Comparison of ENCODE assay signal across 9 cellular contexts in genomic region chr15:78640840-78641733, GRCh38. TPM values are rescaled to one million over a fixed set of nuclear protein-coding genes. Genes with fewer than 3 reads are reported as not detected.
DNase-seq lines count a peak whose midpoint lies in the region; ATAC-seq and TF ChIP-seq lines count a peak whose summit lies in the region.
"Had no signal": no experiment of that assay in that cellular context is flagged by ENCODE, and none has a peak within 500 bp of the region (broad histone marks: within the 10 kb centered on the region; RNA-seq: fewer than 3 reads in every experiment).

Gene CHRNB4 (minus strand): TSS chr15:78641210. CDS start chr15:78641133, 77 bp downstream.

- H3K4me1 Mint-ChIP-seq in T-cell, result peaks cover 9 to 12% (median 10%) of the 10 kb centered on the region in 3 donors

- H3K9me3 Mint-ChIP-seq in T-cell, result no peaks in the 10 kb centered on the region

- DNase-seq in GM12865 (ENCODE audit: low read depth) (no peak), T-cell (peak in 9 of 34 experiments; percentile 6 to 20 (median 8)), epithelial cell of proximal tubule (ENCODE audit: low read depth) (no peak), GM10266 (ENCODE audit: extremely low spot score) (no peak), NCI-H510A treated with DMSO at 0.1 percent for 48 hours (lab: John Stamatoyannopoulos, UW) (no peak)

- H3K79me2 ChIP-seq in neural cell (replicated peaks; ENCODE audit: insufficient read depth, low read length), result no peaks in the 10 kb centered on the region

- H4K20me1 ChIP-seq in neural cell (ENCODE audit: insufficient read depth), result no peaks in the 10 kb centered on the region

- peaks cover 27% of the 10 kb centered on the region for H3K27me3 ChIP-seq in neural cell (ENCODE audit: insufficient read depth, low read depth, low read length)

- peak within 1 kb of the TSS; percentile 16 for H3K9ac ChIP-seq in neural cell (ENCODE audit: low read length)
- H3K9ac ChIP-seq: KMS-11 had no signal

- ATAC-seq in T-cell (replicated peaks in 1 of 4), result peak; percentile 53 to 84 (median 68)
- no peak for ATAC-seq in GM18867 (IDR thresholded peaks at IDR 0.05; ENCODE audit: unreplicated experiment)
- no peak for ATAC-seq in GM18868 (IDR thresholded peaks at IDR 0.05; ENCODE audit: unreplicated experiment)

- H3K9me3 ChIP-seq in neural cell (ENCODE audit: low read length), result no peaks in the 10 kb centered on the region

- no peaks in the 10 kb centered on the region for H3F3A ChIP-seq in neural cell (ENCODE audit: insufficient read depth, low read length, poor library complexity, severe bottlenecking)

- TF ChIP-seq CTCF in GM12865 (IDR thresholded peaks at IDR 0.05; ENCODE audit: insufficient read depth, low read depth, low read length, missing control alignments), result no peak
- no peak for TF ChIP-seq CTCF in epithelial cell of proximal tubule (conservative IDR thresholded peaks at IDR 0.05; ENCODE audit: low read depth, low read length)
- peak; percentile 47 for TF ChIP-seq CTCF in neural cell (IDR thresholded peaks at IDR 0.05; ENCODE audit: poor library complexity, severe bottlenecking)
- TF ChIP-seq CTCF in GM10266 (IDR thresholded peaks at IDR 0.05; ENCODE audit: control insufficient read depth, insufficient read depth, low read depth, missing control alignments), result no peak

- no peak within 1 kb of the TSS for H3K27ac Mint-ChIP-seq in T-cell

- H3K4me2 ChIP-seq in neural cell (ENCODE audit: low read length), result no peak within 1 kb of the TSS
- H3K4me2 ChIP-seq: KMS-11 had no signal

- H3K4me3 Mint-ChIP-seq in T-cell, result peak within 1 kb of the TSS; percentile 49 to 71 (median 65)

- H3K27me3 Mint-ChIP-seq in T-cell, result peaks cover 3 to 26% of the 10 kb centered on the region in 2 donors

- H2AFZ ChIP-seq in neural cell (ENCODE audit: low read depth, low read length), result no peak within 1 kb of the TSS

- peak within 1 kb of the TSS; percentile 38 for H3K4me3 ChIP-seq in GM12865 (ENCODE audit: low read depth, low read length)
- H3K4me3 ChIP-seq in epithelial cell of proximal tubule (ENCODE audit: low read depth, low read length), result peak within 1 kb of the TSS; percentile 53
- H3K4me3 ChIP-seq in neural cell (ENCODE audit: low read length), result peak within 1 kb of the TSS; percentile 68

- no peaks in the 10 kb centered on the region for H3K36me3 Mint-ChIP-seq in T-cell

- POLR2A ChIA-PET in T-cell (lab: Charles Lee), result no interaction called here

- no peaks in the 10 kb centered on the region for H3K9me2 ChIP-seq in neural cell (ENCODE audit: insufficient read depth, low read length)

- no peak within 1 kb of the TSS for H3K27ac ChIP-seq in neural cell (ENCODE audit: low read length)
- H3K27ac ChIP-seq: KMS-11 had no signal

- CTCF ChIA-PET in T-cell (lab: Charles Lee), result no interaction called here

- H3K36me3 ChIP-seq in neural cell (ENCODE audit: insufficient read depth, low read length), result no peaks in the 10 kb centered on the region

- TF ChIP-seq EP300 in neural cell (conservative IDR thresholded peaks at IDR 0.05; ENCODE audit: poor library complexity, severe bottlenecking), result no peak

- TF ChIP-seq RAD21 in neural cell (conservative IDR thresholded peaks at IDR 0.05), result no peak

TF ChIP-seq in neural cell, 6 proteins besides CTCF, POLR2A, EP300 and RAD21:
- TF ChIP-seq, protein P1, sequence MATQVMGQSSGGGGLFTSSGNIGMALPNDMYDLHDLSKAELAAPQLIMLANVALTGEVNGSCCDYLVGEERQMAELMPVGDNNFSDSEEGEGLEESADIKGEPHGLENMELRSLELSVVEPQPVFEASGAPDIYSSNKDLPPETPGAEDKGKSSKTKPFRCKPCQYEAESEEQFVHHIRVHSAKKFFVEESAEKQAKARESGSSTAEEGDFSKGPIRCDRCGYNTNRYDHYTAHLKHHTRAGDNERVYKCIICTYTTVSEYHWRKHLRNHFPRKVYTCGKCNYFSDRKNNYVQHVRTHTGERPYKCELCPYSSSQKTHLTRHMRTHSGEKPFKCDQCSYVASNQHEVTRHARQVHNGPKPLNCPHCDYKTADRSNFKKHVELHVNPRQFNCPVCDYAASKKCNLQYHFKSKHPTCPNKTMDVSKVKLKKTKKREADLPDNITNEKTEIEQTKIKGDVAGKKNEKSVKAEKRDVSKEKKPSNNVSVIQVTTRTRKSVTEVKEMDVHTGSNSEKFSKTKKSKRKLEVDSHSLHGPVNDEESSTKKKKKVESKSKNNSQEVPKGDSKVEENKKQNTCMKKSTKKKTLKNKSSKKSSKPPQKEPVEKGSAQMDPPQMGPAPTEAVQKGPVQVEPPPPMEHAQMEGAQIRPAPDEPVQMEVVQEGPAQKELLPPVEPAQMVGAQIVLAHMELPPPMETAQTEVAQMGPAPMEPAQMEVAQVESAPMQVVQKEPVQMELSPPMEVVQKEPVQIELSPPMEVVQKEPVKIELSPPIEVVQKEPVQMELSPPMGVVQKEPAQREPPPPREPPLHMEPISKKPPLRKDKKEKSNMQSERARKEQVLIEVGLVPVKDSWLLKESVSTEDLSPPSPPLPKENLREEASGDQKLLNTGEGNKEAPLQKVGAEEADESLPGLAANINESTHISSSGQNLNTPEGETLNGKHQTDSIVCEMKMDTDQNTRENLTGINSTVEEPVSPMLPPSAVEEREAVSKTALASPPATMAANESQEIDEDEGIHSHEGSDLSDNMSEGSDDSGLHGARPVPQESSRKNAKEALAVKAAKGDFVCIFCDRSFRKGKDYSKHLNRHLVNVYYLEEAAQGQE (IDR thresholded peaks at IDR 0.05; ENCODE audit: borderline replicate concordance), result no peak
- TF ChIP-seq MXI1 (conservative IDR thresholded peaks at IDR 0.05; ENCODE audit: poor library complexity, severe bottlenecking) (no peak), TAF1 (IDR thresholded peaks at IDR 0.05; ENCODE audit: low read depth) (no peak), POLR2AphosphoS5 (IDR thresholded peaks at IDR 0.05) (no peak), EZH2 (IDR thresholded peaks at IDR 0.05; ENCODE audit: borderline replicate concordance, insufficient read depth, low read length, poor library complexity, severe bottlenecking) (no peak), SMC3 (conservative IDR thresholded peaks at IDR 0.05; ENCODE audit: poor library complexity) (no peak)

RNA-seq across cellular contexts. Expression of gene CHRNB4, which starts in this region (rescaled TPM):
- total RNA-seq in T-cell (not detected), epithelial cell of proximal tubule (0.23 TPM in 1 of 2 replicates, not detected in the other)
- polyA plus RNA-seq in neural cell, result not detected in 2 replicates
- not detected in 2 replicates for polyA minus RNA-seq in neural cell

Comparison
In these comparisons a context has a peak if more than half of its experiments do, and no peak if none do; other contexts are left out.
1. Peak in ATAC-seq in T-cell; RNA of the gene not detected or under 1 TPM.